Comparison of ENCODE assay signal across 8 cellular contexts in genomic region chr16:21953541-21953902, GRCh38. TPM values are rescaled to one million over a fixed set of nuclear protein-coding genes. Genes with fewer than 3 reads are reported as not detected.
DNase-seq lines count a peak whose midpoint lies in the region; ATAC-seq, FAIRE-seq and TF ChIP-seq lines count a peak whose summit lies in the region.

No MANE protein-coding gene starts in this region.

- no peak for FAIRE-seq in astrocyte (lab: Jason Lieb, UNC)

- no peaks in the 10 kb centered on the region for H3K27me3 Mint-ChIP-seq in astrocyte (ENCODE audit: low read depth, unreplicated experiment)

- TF ChIP-seq CTCF in astrocyte (IDR thresholded peaks at IDR 0.05; ENCODE audit: insufficient read depth, low read depth, low read length) (no peak), left lung (IDR thresholded peaks at IDR 0.05) (no peak), tibial nerve (IDR thresholded peaks at IDR 0.05) (no peak)

- peaks cover 12% of the 10 kb centered on the region for H3K36me3 ChIP-seq in astrocyte (ENCODE audit: insufficient read depth, low read length)
- H3K36me3 ChIP-seq in left lung = peaks cover 0 to 28% of the 10 kb centered on the region in 2 donors
- H3K36me3 ChIP-seq in tibial nerve = peaks cover 0 to 28% (median 0%) of the 10 kb centered on the region in 3 donors

- H3K4me1 ChIP-seq in astrocyte (ENCODE audit: insufficient read depth, low read length) (peaks cover 15% of the 10 kb centered on the region), left lung (peaks cover 27 to 49% of the 10 kb centered on the region in 2 donors), tibial nerve (peaks cover 0 to 51% (median 24%) of the 10 kb centered on the region in 4 donors)

- intact Hi-C loops in left lung (cut with DNase I) = no loop called here

- TF ChIP-seq POLR2A in tibial nerve (IDR thresholded peaks at IDR 0.05) = no peak

- H3K9ac ChIP-seq in astrocyte (ENCODE audit: low read length) = peak overlapping the region; percentile 96

- peak overlapping the region; percentile 100 for H3K4me3 Mint-ChIP-seq in astrocyte (ENCODE audit: unreplicated experiment)

- H3K9me3 ChIP-seq in astrocyte (ENCODE audit: insufficient read depth, low read depth, low read length) (no peaks in the 10 kb centered on the region), left lung (no peaks in the 10 kb centered on the region), tibial nerve (no peaks in the 10 kb centered on the region)

- peak; percentile 34 for ATAC-seq in GM18511 (IDR thresholded peaks at IDR 0.05; ENCODE audit: unreplicated experiment)
- peak; percentile 13 for ATAC-seq in HG03103 (IDR thresholded peaks at IDR 0.05; ENCODE audit: low read depth, unreplicated experiment)
- ATAC-seq in left lung = peak; percentile 31
- no peak for ATAC-seq in HG03354 (IDR thresholded peaks at IDR 0.05; ENCODE audit: poor library complexity, severe bottlenecking, unreplicated experiment)

- H3K36me3 Mint-ChIP-seq in astrocyte (ENCODE audit: low read depth, unreplicated experiment) = no peaks in the 10 kb centered on the region

- H3K27ac Mint-ChIP-seq in astrocyte (ENCODE audit: unreplicated experiment) = peak overlapping the region; percentile 100

- peaks cover 2% of the 10 kb centered on the region for H3K4me1 Mint-ChIP-seq in astrocyte (ENCODE audit: low read depth, unreplicated experiment)

- peak overlapping the region; percentile 99 for H2AFZ ChIP-seq in astrocyte (ENCODE audit: low read depth, low read length)

- peaks cover 65% of the 10 kb centered on the region for H3K79me2 ChIP-seq in astrocyte (ENCODE audit: insufficient read depth, low read length)

- peak overlapping the region; percentile 99 for H3K4me2 ChIP-seq in astrocyte (ENCODE audit: low read length)

- no peaks in the 10 kb centered on the region for H3K9me3 Mint-ChIP-seq in astrocyte (ENCODE audit: unreplicated experiment)

- peaks cover 47% of the 10 kb centered on the region for H4K20me1 ChIP-seq in astrocyte (ENCODE audit: insufficient read depth, low read length)

- peak overlapping the region; percentile 98 for H3K4me3 ChIP-seq in astrocyte (ENCODE audit: insufficient read depth, low read depth, low read length)
- H3K4me3 ChIP-seq in left lung = peak overlapping the region; percentile 70 to 99
- H3K4me3 ChIP-seq in tibial nerve = peak overlapping the region; percentile 55 to 99 (median 86)

- H3K27me3 ChIP-seq in astrocyte (ENCODE audit: insufficient read depth, low read length) (no peaks in the 10 kb centered on the region), left lung (no peaks in the 10 kb centered on the region), tibial nerve (no peaks in the 10 kb centered on the region)

- no peak for TF ChIP-seq EP300 in tibial nerve (IDR thresholded peaks at IDR 0.05)

- DNase-seq in astrocyte (ENCODE audit: low read depth) = no peak
- no peak for DNase-seq in left lung
- no peak for DNase-seq in tibial nerve (ENCODE audit: low spot score in 2 of 2)
- no peak for DNase-seq in stimulated activated CD4-positive, alpha-beta T cell treated with anti-CD3 and anti-CD28 coated beads, Interleukin-4, amount 100 ng/mL, for 24 hours
- no peak for DNase-seq in OCI-M1 (lab: John Stamatoyannopoulos, UW)

- 0 to 1% methylated on average over 15 of the region's 15 CpGs for WGBS in tibial nerve, 2 donors

- peak overlapping the region; percentile 100 for H3K27ac ChIP-seq in astrocyte (ENCODE audit: low read depth, low read length)
- peak overlapping the region; percentile 89 to 97 for H3K27ac ChIP-seq in left lung
- H3K27ac ChIP-seq in tibial nerve = peak overlapping the region; percentile 87 to 96 (median 89)

RNA-seq across cellular contexts. Expression of gene UQCRC2, which starts 0.4 kb away (rescaled TPM):
- total RNA-seq in astrocyte (169 and 179 TPM in 2 replicates), left lung (100 to 1,000 TPM; 167 to 186 TPM), tibial nerve (100 to 1,000 TPM in 3 of 4 donors, 10 to 100 TPM in 1; 95.1 to 110 (median 110) TPM)

RNA-seq across cellular contexts. Expression of gene PDZD9, which starts 47.4 kb away (rescaled TPM):
- total RNA-seq in astrocyte (not detected in 2 replicates), left lung (not detected), tibial nerve (not detected)

RNA-seq across cellular contexts. Expression of gene MOSMO, which starts 54.4 kb away (rescaled TPM):
- 10.7 and 11.5 TPM in 2 replicates for total RNA-seq in astrocyte
- 10 to 100 TPM; 11.7 to 12.7 TPM for total RNA-seq in left lung
- 10 to 100 TPM; 19.3 to 33.6 (median 26.0) TPM for total RNA-seq in tibial nerve
